32 cellular contexts compared by ENCODE assay signal in the genomic region with DNA sequence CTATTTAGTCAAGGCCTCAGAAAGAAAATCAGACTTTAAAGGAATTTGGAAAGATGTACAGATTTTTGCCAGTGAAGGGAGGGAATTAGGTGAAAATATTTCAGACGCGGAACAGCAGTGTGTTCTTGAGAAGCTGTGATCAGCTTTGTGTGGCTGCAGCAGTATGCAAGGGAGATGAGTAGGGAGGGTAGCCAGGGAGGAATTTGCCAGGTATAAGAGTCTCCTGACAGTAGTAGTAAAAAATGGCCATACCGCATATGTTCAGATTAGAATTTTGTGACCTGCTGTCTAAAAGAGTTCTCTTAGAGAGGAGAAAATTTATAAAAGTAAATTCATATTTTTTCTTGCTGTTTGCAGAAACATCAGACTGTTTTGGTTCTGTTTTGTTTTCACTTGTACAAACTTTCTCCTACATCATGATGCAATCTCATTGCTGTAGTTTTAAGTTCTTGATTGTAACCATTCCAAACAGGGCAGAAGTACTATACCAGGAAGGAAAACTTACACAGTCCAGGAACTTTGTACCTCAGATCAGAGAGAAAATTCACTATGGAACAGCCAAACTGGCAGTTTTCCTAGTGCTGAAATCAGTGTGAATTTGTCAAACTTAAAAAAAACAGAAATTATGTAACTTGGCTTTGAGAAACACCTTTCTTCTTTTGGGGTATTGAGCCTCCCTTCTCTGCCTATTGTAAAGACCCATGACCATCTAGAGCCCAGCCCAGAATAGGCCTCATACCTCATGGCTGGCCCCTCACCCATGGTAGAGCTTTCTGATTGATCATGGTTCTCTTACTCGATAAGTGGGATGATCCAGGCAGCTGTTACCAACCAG.
DNase-seq lines count a peak whose midpoint lies in the region; ATAC-seq and TF ChIP-seq lines count a peak whose summit lies in the region.
"Had no signal": no experiment of that assay in that cellular context is flagged by ENCODE, and none has a peak within 500 bp of the region (broad histone marks: within the 10 kb centered on the region; RNA-seq: fewer than 3 reads in every experiment).

No MANE protein-coding gene starts in this region.

- H3K27ac ChIP-seq in GM23248: no peak overlapping the region
- H3K27ac ChIP-seq: breast epithelium, epithelial cell of prostate, gastroesophageal sphincter, hepatocyte, ovary, RWPE1, SJSA1, skin epidermis, VCaP had no signal

- DNase-seq in GM23248: no peak
- DNase-seq in choroid plexus epithelial cell (ENCODE audit: low read depth): peak; percentile 40
- DNase-seq in left colon: no peak
- DNase-seq in renal cortical epithelial cell (ENCODE audit: low read depth): peak; percentile 24
- DNase-seq in 8988T: no peak
- no peak for DNase-seq in NCI-H146 treated with DMSO at 0.1 percent for 48 hours (lab: John Stamatoyannopoulos, UW; ENCODE audit: unreplicated experiment)
- no peak for DNase-seq in HAP-1 (ENCODE audit: low spot score in 2 of 2)
- DNase-seq in activated T-cell treated with anti-CD3 and anti-CD28 coated beads, Interleukin-2, amount 50 U/mL, for 1 hour: no peak
- DNase-seq: activated CD4-positive, alpha-beta T cell treated with anti-CD3 and anti-CD28 coated beads for 4 hours; activated effector memory CD4-positive, alpha-beta T cell treated with Interleukin-2 at 50 U/mL for 16 hours; anterior cingulate cortex; CD4-positive, alpha-beta memory T cell; kidney glomerular epithelial cell; mammary epithelial cell; MV-4-11; NCI-H1436 treated with DMSO at 0.1 percent for 48 hours; NCI-H446; NCI-H774; ovary; retina; stimulated activated naive CD4-positive, alpha-beta T cell; T-helper 9 cell had no signal

- H3K4me1 ChIP-seq in GM23248 (ENCODE audit: insufficient read depth): no peaks in the 10 kb centered on the region
- no peaks in the 10 kb centered on the region for H3K4me1 ChIP-seq in HAP-1
- H3K4me1 ChIP-seq: breast epithelium, SJSA1 had no signal

- in situ Hi-C loops in GM23248 (cut with MboI): no loop called here
- in situ Hi-C loops in HAP-1 (cut with MboI; ENCODE audit: low sequenced_read_pairs): no loop called here

- no peak overlapping the region for H3K9ac ChIP-seq in GM23248

- TF ChIP-seq CTCF in choroid plexus epithelial cell (conservative IDR thresholded peaks at IDR 0.05; ENCODE audit: low read depth, low read length): no peak

- H3K36me3 ChIP-seq in GM23248 (ENCODE audit: low read depth): no peaks in the 10 kb centered on the region
- no peaks in the 10 kb centered on the region for H3K36me3 ChIP-seq in HAP-1 (replicated peaks)
- H3K36me3 ChIP-seq: breast epithelium, gastroesophageal sphincter, ovary, SJSA1 had no signal

- H4K20me1 ChIP-seq in GM23248 (ENCODE audit: insufficient read depth): no peaks in the 10 kb centered on the region

- 41 to 43% methylated on average over 4 of the region's 4 CpGs for WGBS in GM23248 (ENCODE audit: low coverage in 1 of 2, low lambda C conversion rate in 2 of 2, missing lambda C conversion rate in 2 of 2), 2 experiments

- no peaks in the 10 kb centered on the region for H3F3A ChIP-seq in GM23248 (ENCODE audit: insufficient read depth)

- H3K9me2 ChIP-seq in GM23248 (ENCODE audit: insufficient read depth): no peaks in the 10 kb centered on the region

- H2AFZ ChIP-seq in GM23248: peak overlapping the region; percentile 14; the same call in 1 of the 2 replicates
- H2AFZ ChIP-seq: hepatocyte had no signal

- no peak overlapping the region for H3K4me3 ChIP-seq in GM23248
- no peak overlapping the region for H3K4me3 ChIP-seq in choroid plexus epithelial cell (ENCODE audit: low read depth, low read length)
- no peak overlapping the region for H3K4me3 ChIP-seq in HAP-1
- H3K4me3 ChIP-seq: breast epithelium, gastroesophageal sphincter, hepatocyte, ovary, SJSA1, skin epidermis had no signal

- intact Hi-C loops in left colon (cut with DNase I, micrococcal nuclease): no loop called here

- no peaks in the 10 kb centered on the region for H3K79me2 ChIP-seq in GM23248 (ENCODE audit: insufficient read depth)
- H3K79me2 ChIP-seq: hepatocyte had no signal

- peak; percentile 45 for ATAC-seq in left colon
- ATAC-seq: activated naive CD4-positive, alpha-beta T cell treated with anti-CD3 and anti-CD28 coated beads, Interleukin-2, amount 50 U/mL, for 72 hours; gastroesophageal sphincter; HCT116 had no signal

- no peaks in the 10 kb centered on the region for H3K27me3 ChIP-seq in GM23248 (replicated peaks; ENCODE audit: insufficient read depth)
- no peaks in the 10 kb centered on the region for H3K27me3 ChIP-seq in HAP-1 (ENCODE audit: low read depth)
- H3K27me3 ChIP-seq: breast epithelium, gastroesophageal sphincter, hepatocyte, ovary, SJSA1 had no signal

- H3K4me2 ChIP-seq in GM23248 (ENCODE audit: unreplicated experiment): no peak overlapping the region
- H3K4me2 ChIP-seq: hepatocyte had no signal

- H3K9me3 ChIP-seq in GM23248 (ENCODE audit: low read depth) (no peaks in the 10 kb centered on the region), HAP-1 (no peaks in the 10 kb centered on the region)
- H3K9me3 ChIP-seq: breast epithelium, gastroesophageal sphincter, ovary, SJSA1 had no signal

Comparison
In these comparisons a context has a peak if more than half of its experiments do, and no peak if none do; other contexts are left out.
1. DNase-seq: peak in choroid plexus epithelial cell (single experiment) and renal cortical epithelial cell (single experiment); none in GM23248 (single experiment), left colon (0 of 2), 8988T (single experiment), NCI-H146 treated with DMSO at 0.1 percent for 48 hours (single experiment), HAP-1 (0 of 2) and activated T-cell treated with anti-CD3 and anti-CD28 coated beads, Interleukin-2, amount 50 U/mL, for 1 hour (single experiment).